ENCODE assay signal across 8 cellular contexts in genomic region chr13:54248306-54248705, GRCh38.
"Had no signal": no experiment of that assay in that cellular context is flagged by ENCODE, and none has a peak within 500 bp of the region (broad histone marks: within the 10 kb centered on the region; RNA-seq: fewer than 3 reads in every experiment).

No MANE protein-coding gene starts in this region.

- DNase-seq: GDM1, GF-D8 had no signal

- FAIRE-seq: G401.6, GM12878, GM12891, GM12892, GM18507, GM19239 had no signal

- ATAC-seq: GM12878 had no signal

- H3K4me3 ChIP-seq: GM12878 had no signal
